9 cellular contexts compared by ENCODE assay signal in the genomic region with DNA sequence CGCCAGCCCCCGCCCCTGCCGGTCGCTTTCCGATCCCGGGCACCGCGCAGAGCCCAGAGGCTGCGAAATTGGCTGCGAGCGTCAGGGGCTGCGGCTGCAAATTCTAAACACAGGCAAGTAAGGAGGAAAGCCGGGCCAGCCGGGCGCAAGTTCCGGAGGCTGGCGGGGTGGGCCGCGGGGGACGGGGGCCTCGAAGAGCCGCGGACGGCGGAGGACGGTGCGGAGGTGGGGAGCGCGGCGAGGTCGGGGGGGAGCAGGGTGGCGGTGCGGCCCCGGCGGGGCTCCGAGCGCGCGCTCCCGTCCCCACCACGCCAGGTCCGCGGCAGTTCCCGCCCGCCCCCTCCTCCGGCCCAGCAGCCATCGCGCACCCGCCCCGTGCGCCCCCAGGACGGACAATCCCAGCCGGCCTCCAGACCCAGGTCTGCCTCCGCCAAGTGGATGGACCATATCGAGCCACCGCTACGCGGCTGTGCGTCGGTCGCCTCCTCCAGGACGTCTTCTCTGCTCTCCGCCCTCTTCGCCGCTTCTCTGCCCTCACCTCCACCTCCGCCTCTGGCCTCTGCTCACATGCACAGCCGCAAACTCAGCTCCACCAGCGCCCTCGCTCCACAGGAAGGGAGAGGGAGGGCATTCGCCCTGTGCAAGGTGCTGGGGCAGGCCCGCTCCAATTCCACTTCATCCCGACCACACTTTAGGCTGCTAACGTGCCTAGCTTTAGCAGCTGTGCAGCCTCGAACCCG. TPM values are rescaled to one million over a fixed set of nuclear protein-coding genes. Genes with fewer than 3 reads are reported as not detected.
DNase-seq lines count a peak whose midpoint lies in the region; ATAC-seq and TF ChIP-seq lines count a peak whose summit lies in the region.
"Had no signal": no experiment of that assay in that cellular context is flagged by ENCODE, and none has a peak within 500 bp of the region (broad histone marks: within the 10 kb centered on the region; RNA-seq: fewer than 3 reads in every experiment).

No MANE protein-coding gene starts in this region.

- no peaks in the 10 kb centered on the region for H3F3A ChIP-seq in MM.1S (ENCODE audit: insufficient read depth, low read length)

- H3K4me3 ChIP-seq in AG10803 (ENCODE audit: low read length) = peak overlapping the region; percentile 44
- H3K4me3 ChIP-seq in MM.1S (ENCODE audit: low read length) = no peak overlapping the region
- peak overlapping the region; percentile 40 for H3K4me3 ChIP-seq in mesodermal cell (ENCODE audit: extremely low read depth, insufficient read depth, low read length, poor library complexity, severe bottlenecking)

- no peak for ATAC-seq in GM19395 (IDR thresholded peaks at IDR 0.05; ENCODE audit: unreplicated experiment)

- WGBS in mesodermal cell (ENCODE audit: insufficient coverage in 2 of 2), 2 experiments = 0 to 2% methylated on average over 41 to 62 of the region's 75 CpGs

- H3K9ac ChIP-seq in MM.1S (ENCODE audit: low read length) = no peak overlapping the region

- peaks cover 98% of the 10 kb centered on the region for H3K27me3 ChIP-seq in MM.1S (replicated peaks; ENCODE audit: insufficient read depth, low read length)

- no peak overlapping the region for H3K27ac ChIP-seq in MM.1S (ENCODE audit: low read length)
- H3K27ac ChIP-seq in mesodermal cell (ENCODE audit: low read depth, low read length, severe bottlenecking) = no peak overlapping the region

- no peaks in the 10 kb centered on the region for H4K20me1 ChIP-seq in MM.1S (ENCODE audit: insufficient read depth, low read length)

- H3K4me1 ChIP-seq in MM.1S (ENCODE audit: low read length) (no peaks in the 10 kb centered on the region), mesodermal cell (ENCODE audit: control insufficient read depth, insufficient read depth, low read length, poor library complexity, severe bottlenecking) (peaks cover 3% of the 10 kb centered on the region)

- DNase-seq in AG10803 (ENCODE audit: low read depth) = no peak
- DNase-seq in MM.1S = peak; percentile 12
- peak; percentile 9 for DNase-seq in central memory CD4-positive, alpha-beta T cell
- DNase-seq in hepatic stellate cell (ENCODE audit: low spot score) = no peak
- DNase-seq in DMS153 (lab: John Stamatoyannopoulos, UW) = no peak
- no peak for DNase-seq in NOMO-1 (lab: John Stamatoyannopoulos, UW; ENCODE audit: unreplicated experiment in 2 of 2)
- DNase-seq: NCI-H1436 had no signal

- H3K9me3 ChIP-seq in MM.1S (replicated peaks; ENCODE audit: insufficient read depth, low read length) = no peaks in the 10 kb centered on the region
- H3K9me3 ChIP-seq in mesodermal cell (ENCODE audit: control insufficient read depth, low read length) = no peaks in the 10 kb centered on the region

- no peak overlapping the region for H2AFZ ChIP-seq in MM.1S (ENCODE audit: low read length)

- H3K79me2 ChIP-seq in MM.1S (ENCODE audit: low read length) = no peaks in the 10 kb centered on the region

- no peak for TF ChIP-seq CTCF in AG10803 (conservative IDR thresholded peaks at IDR 0.05; ENCODE audit: low read length)
- TF ChIP-seq CTCF in MM.1S (IDR thresholded peaks at IDR 0.05; ENCODE audit: low read length) = no peak

- H3K4me2 ChIP-seq in MM.1S (ENCODE audit: low read depth, low read length) = 0 out of 2 replicates have a peak overlapping the region, but pooled peaks have one; percentile 0

- no peaks in the 10 kb centered on the region for H3K36me3 ChIP-seq in MM.1S (replicated peaks; ENCODE audit: insufficient read depth, low read length)
- no peaks in the 10 kb centered on the region for H3K36me3 ChIP-seq in mesodermal cell (ENCODE audit: control insufficient read depth, insufficient read depth, low read length)

- H3K9me2 ChIP-seq in MM.1S (replicated peaks; ENCODE audit: insufficient read depth, low read length) = no peaks in the 10 kb centered on the region

RNA-seq across cellular contexts. Expression of a gene that starts 7.2 kb away (rescaled TPM):
- 0.22 TPM for polyA plus RNA-seq in mesodermal cell (2013, experiment 1 of 2)
- 0.15 TPM for polyA plus RNA-seq in mesodermal cell (2013, experiment 2 of 2)

Comparison
In these comparisons a context has a peak if more than half of its experiments do, and no peak if none do; other contexts are left out.
1. DNase-seq: peak in MM.1S (single experiment) and central memory CD4-positive, alpha-beta T cell (single experiment); none in AG10803 (single experiment), hepatic stellate cell (single experiment), DMS153 (single experiment) and NOMO-1 (0 of 2).